30 cellular contexts compared by ENCODE assay signal in the genomic region with DNA sequence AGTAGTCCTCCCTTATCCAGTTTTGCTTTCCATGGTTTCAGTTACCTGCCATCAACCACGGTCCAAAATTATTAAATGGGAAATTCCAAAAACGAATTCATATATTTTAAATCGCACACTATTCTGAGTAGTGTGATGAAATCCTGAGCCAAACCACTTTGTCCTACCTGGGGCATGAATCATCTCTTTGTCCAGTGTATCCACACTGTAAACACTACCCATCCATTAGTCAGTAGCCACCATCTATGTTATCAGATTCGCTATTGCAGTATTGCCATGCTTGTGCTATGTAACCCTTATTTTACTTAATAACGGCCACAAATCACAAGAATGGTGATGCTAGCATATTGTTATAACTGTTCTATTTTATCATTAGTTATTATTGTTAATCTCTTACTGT.
"Had no signal": no experiment of that assay in that cellular context is flagged by ENCODE, and none has a peak within 500 bp of the region (broad histone marks: within the 10 kb centered on the region; RNA-seq: fewer than 3 reads in every experiment).

No MANE protein-coding gene starts in this region.

- H3K27ac ChIP-seq: ascending aorta, breast epithelium, coronary artery, dorsolateral prefrontal cortex, foreskin keratinocyte, gastrocnemius medialis, heart left ventricle had no signal

- H3K36me3 Mint-ChIP-seq: activated naive CD4-positive, alpha-beta T cell treated with anti-CD3 and anti-CD28 coated beads, Interleukin-2, amount 10 ng/mL, durations not matched to agents 7 days and 5 days; activated naive CD4-positive, alpha-beta T cell treated with anti-CD3 and anti-CD28 coated beads, Interleukin-2, amount 50 U/mL, for 72 hours; activated naive CD8-positive, alpha-beta T cell treated with anti-CD3 and anti-CD28 coated beads, Interleukin-2, amount 10 ng/mL, durations not matched to agents 7 days and 5 days; brain had no signal

- DNase-seq: activated CD4-positive, alpha-beta memory T cell treated with anti-CD3 and anti-CD28 coated beads, Interleukin-2, amount 10 ng/mL, durations not matched to agents 7 days and 5 days; activated CD4-positive, alpha-beta T cell treated with anti-CD3 and anti-CD28 coated beads for 1 hour; activated CD4-positive, alpha-beta T cell treated with anti-CD3 and anti-CD28 coated beads for 4 hours; activated CD4-positive, alpha-beta T cell treated with anti-CD3 and anti-CD28 coated beads, Interleukin-2, amount 10 ng/mL, durations not matched to agents 7 days and 5 days; activated CD4-positive, alpha-beta T cell treated with anti-CD3 and anti-CD28 coated beads, Interleukin-2, amount 50 U/mL, for 4 hours; activated CD8-positive, alpha-beta memory T cell treated with anti-CD3 and anti-CD28 coated beads, Interleukin-2, amount 50 U/mL, for 48 hours; activated gamma-delta T cell; activated naive CD4-positive, alpha-beta T cell; activated naive CD4-positive, alpha-beta T cell treated with anti-CD3 and anti-CD28 coated beads, Interleukin-2, amount 10 ng/mL, durations not matched to agents 7 days and 5 days; activated naive CD8-positive, alpha-beta T cell treated with anti-CD3 and anti-CD28 coated beads, Interleukin-2, amount 10 ng/mL, durations not matched to agents 7 days and 5 days; activated T-cell treated with anti-CD3 and anti-CD28 coated beads for 4 hours; activated T-cell treated with anti-CD3 and anti-CD28 coated beads, Interleukin-2, amount 50 U/mL, for 24 hours; activated T-cell treated with anti-CD3 and anti-CD28 coated beads, Interleukin-2, amount 50 U/mL, for 72 hours; dorsolateral prefrontal cortex; effector memory CD4-positive, alpha-beta T cell; endodermal cell; foreskin keratinocyte; gastrocnemius medialis; glutamatergic neuron; heart left ventricle; T-helper 1 cell; T-helper 2 cell had no signal

- H3K9me3 ChIP-seq: ascending aorta, breast epithelium, gastrocnemius medialis, heart left ventricle had no signal

- H3K9me3 Mint-ChIP-seq: activated CD4-positive, alpha-beta memory T cell treated with anti-CD3 and anti-CD28 coated beads, Interleukin-2, amount 10 ng/mL, durations not matched to agents 7 days and 5 days; activated CD4-positive, alpha-beta T cell treated with anti-CD3 and anti-CD28 coated beads, Interleukin-2, amount 10 ng/mL, durations not matched to agents 7 days and 5 days; activated naive CD4-positive, alpha-beta T cell treated with anti-CD3 and anti-CD28 coated beads, Interleukin-2, amount 10 ng/mL, durations not matched to agents 7 days and 5 days; activated naive CD4-positive, alpha-beta T cell treated with anti-CD3 and anti-CD28 coated beads, Interleukin-2, amount 50 U/mL, for 72 hours; activated naive CD8-positive, alpha-beta T cell treated with anti-CD3 and anti-CD28 coated beads, Interleukin-2, amount 10 ng/mL, durations not matched to agents 7 days and 5 days; activated T-cell treated with anti-CD3 and anti-CD28 coated beads, Interleukin-2, amount 50 U/mL, for 24 hours; activated T-cell treated with anti-CD3 and anti-CD28 coated beads, Interleukin-2, amount 50 U/mL, for 72 hours; brain; central memory CD8-positive, alpha-beta T cell; dendritic cell treated with granulocyte-macrophage colony-stimulating factor and Interleukin-4, amounts not matched to agents 40 ng/mL and 50 ng/mL, for 4 days; endodermal cell had no signal

- H3K36me3 ChIP-seq: ascending aorta, breast epithelium, gastrocnemius medialis, heart left ventricle had no signal

- H3K4me1 ChIP-seq: ascending aorta, breast epithelium, foreskin keratinocyte, gastrocnemius medialis, heart left ventricle had no signal

- H3K27ac Mint-ChIP-seq: activated CD4-positive, alpha-beta memory T cell treated with anti-CD3 and anti-CD28 coated beads, Interleukin-2, amount 10 ng/mL, durations not matched to agents 7 days and 5 days; activated CD4-positive, alpha-beta T cell treated with anti-CD3 and anti-CD28 coated beads, Interleukin-2, amount 10 ng/mL, durations not matched to agents 7 days and 5 days; activated naive CD4-positive, alpha-beta T cell treated with anti-CD3 and anti-CD28 coated beads, Interleukin-2, amount 10 ng/mL, durations not matched to agents 7 days and 5 days; activated naive CD4-positive, alpha-beta T cell treated with anti-CD3 and anti-CD28 coated beads, Interleukin-2, amount 50 U/mL, for 72 hours; activated naive CD8-positive, alpha-beta T cell treated with anti-CD3 and anti-CD28 coated beads, Interleukin-2, amount 10 ng/mL, durations not matched to agents 7 days and 5 days; activated T-cell treated with anti-CD3 and anti-CD28 coated beads, Interleukin-2, amount 50 U/mL, for 24 hours; activated T-cell treated with anti-CD3 and anti-CD28 coated beads, Interleukin-2, amount 50 U/mL, for 72 hours; brain; dendritic cell treated with granulocyte-macrophage colony-stimulating factor and Interleukin-4, amounts not matched to agents 40 ng/mL and 50 ng/mL, for 4 days; endodermal cell had no signal

- H3K4me3 Mint-ChIP-seq: activated CD4-positive, alpha-beta memory T cell treated with anti-CD3 and anti-CD28 coated beads, Interleukin-2, amount 10 ng/mL, durations not matched to agents 7 days and 5 days; activated CD4-positive, alpha-beta T cell treated with anti-CD3 and anti-CD28 coated beads, Interleukin-2, amount 10 ng/mL, durations not matched to agents 7 days and 5 days; activated naive CD4-positive, alpha-beta T cell treated with anti-CD3 and anti-CD28 coated beads, Interleukin-2, amount 10 ng/mL, durations not matched to agents 7 days and 5 days; activated naive CD8-positive, alpha-beta T cell treated with anti-CD3 and anti-CD28 coated beads, Interleukin-2, amount 10 ng/mL, durations not matched to agents 7 days and 5 days; activated T-cell treated with anti-CD3 and anti-CD28 coated beads, Interleukin-2, amount 50 U/mL, for 24 hours; activated T-cell treated with anti-CD3 and anti-CD28 coated beads, Interleukin-2, amount 50 U/mL, for 72 hours; brain; central memory CD8-positive, alpha-beta T cell; dendritic cell treated with granulocyte-macrophage colony-stimulating factor and Interleukin-4, amounts not matched to agents 40 ng/mL and 50 ng/mL, for 4 days; endodermal cell had no signal

- H3K4me1 Mint-ChIP-seq: activated CD4-positive, alpha-beta memory T cell treated with anti-CD3 and anti-CD28 coated beads, Interleukin-2, amount 10 ng/mL, durations not matched to agents 7 days and 5 days; activated CD4-positive, alpha-beta T cell treated with anti-CD3 and anti-CD28 coated beads, Interleukin-2, amount 10 ng/mL, durations not matched to agents 7 days and 5 days; activated naive CD4-positive, alpha-beta T cell treated with anti-CD3 and anti-CD28 coated beads, Interleukin-2, amount 10 ng/mL, durations not matched to agents 7 days and 5 days; activated naive CD8-positive, alpha-beta T cell treated with anti-CD3 and anti-CD28 coated beads, Interleukin-2, amount 10 ng/mL, durations not matched to agents 7 days and 5 days; brain; central memory CD8-positive, alpha-beta T cell; endodermal cell had no signal

- ATAC-seq: activated naive CD4-positive, alpha-beta T cell treated with anti-CD3 and anti-CD28 coated beads, Interleukin-2, amount 50 U/mL, for 72 hours; activated T-cell treated with anti-CD3 and anti-CD28 coated beads, Interleukin-2, amount 50 U/mL, for 72 hours; esophagus mucosa; foreskin keratinocyte; gastrocnemius medialis; heart left ventricle had no signal

- H3K27me3 Mint-ChIP-seq: activated CD4-positive, alpha-beta memory T cell treated with anti-CD3 and anti-CD28 coated beads, Interleukin-2, amount 10 ng/mL, durations not matched to agents 7 days and 5 days; activated CD4-positive, alpha-beta T cell treated with anti-CD3 and anti-CD28 coated beads, Interleukin-2, amount 10 ng/mL, durations not matched to agents 7 days and 5 days; activated naive CD4-positive, alpha-beta T cell treated with anti-CD3 and anti-CD28 coated beads, Interleukin-2, amount 10 ng/mL, durations not matched to agents 7 days and 5 days; activated naive CD8-positive, alpha-beta T cell treated with anti-CD3 and anti-CD28 coated beads, Interleukin-2, amount 10 ng/mL, durations not matched to agents 7 days and 5 days; brain; central memory CD8-positive, alpha-beta T cell; dendritic cell treated with granulocyte-macrophage colony-stimulating factor and Interleukin-4, amounts not matched to agents 40 ng/mL and 50 ng/mL, for 4 days had no signal

- H3K27me3 ChIP-seq: ascending aorta, foreskin keratinocyte, gastrocnemius medialis, heart left ventricle had no signal

- H3K4me3 ChIP-seq: ascending aorta, breast epithelium, coronary artery, dorsolateral prefrontal cortex, gastrocnemius medialis, heart left ventricle had no signal
